Comparison of ENCODE assay signal across 8 cellular contexts in genomic region chr19:2034729-2035589, GRCh38. TPM values are rescaled to one million over a fixed set of nuclear protein-coding genes. Genes with fewer than 3 reads are reported as not detected.
DNase-seq lines count a peak whose midpoint lies in the region.

No MANE protein-coding gene starts in this region.

- no peaks in the 10 kb centered on the region for H3K27me3 Mint-ChIP-seq in activated T-helper 1 cell treated with anti-CD3 and anti-CD28 coated beads, Interleukin-12 subunit alpha, Interleukin-12 subunit beta, Interleukin-2, Interleukin-4 antibody, amounts not matched to agents 30 ng/mL and 10 ng/mL and 1 ng/mL, durations not matched to agents 14 hours and 24 hours and 36 hours (ENCODE audit: insufficient read depth)

- H3K4me1 Mint-ChIP-seq in activated T-helper 1 cell treated with anti-CD3 and anti-CD28 coated beads, Interleukin-12 subunit alpha, Interleukin-12 subunit beta, Interleukin-2, Interleukin-4 antibody, amounts not matched to agents 30 ng/mL and 10 ng/mL and 1 ng/mL, durations not matched to agents 14 hours and 24 hours and 36 hours (ENCODE audit: low read depth) = peaks cover 24% of the 10 kb centered on the region

- H3K27ac Mint-ChIP-seq in activated T-helper 1 cell treated with anti-CD3 and anti-CD28 coated beads, Interleukin-12 subunit alpha, Interleukin-12 subunit beta, Interleukin-2, Interleukin-4 antibody, amounts not matched to agents 30 ng/mL and 10 ng/mL and 1 ng/mL, durations not matched to agents 14 hours and 24 hours and 36 hours = peak overlapping the region; percentile 68

- intact Hi-C loops in activated T-helper 1 cell treated with anti-CD3 and anti-CD28 coated beads, Interleukin-12 subunit alpha, Interleukin-12 subunit beta, Interleukin-2, Interleukin-4 antibody, amounts not matched to agents 30 ng/mL and 10 ng/mL and 1 ng/mL, durations not matched to agents 14 hours and 24 hours and 36 hours (cut with micrococcal nuclease) = loop anchor here (1.0 kb wide), 1 partner anchor 16 kb away; no protein-coding TSS in a partner anchor

- no peak overlapping the region for H3K4me3 Mint-ChIP-seq in activated T-helper 1 cell treated with anti-CD3 and anti-CD28 coated beads, Interleukin-12 subunit alpha, Interleukin-12 subunit beta, Interleukin-2, Interleukin-4 antibody, amounts not matched to agents 30 ng/mL and 10 ng/mL and 1 ng/mL, durations not matched to agents 14 hours and 24 hours and 36 hours

- peaks cover 9% of the 10 kb centered on the region for H3K36me3 Mint-ChIP-seq in activated T-helper 1 cell treated with anti-CD3 and anti-CD28 coated beads, Interleukin-12 subunit alpha, Interleukin-12 subunit beta, Interleukin-2, Interleukin-4 antibody, amounts not matched to agents 30 ng/mL and 10 ng/mL and 1 ng/mL, durations not matched to agents 14 hours and 24 hours and 36 hours (ENCODE audit: low read depth)

- DNase-seq in D341Med (ENCODE audit: low spot score) (peak; percentile 73), NCI-H774 (lab: John Stamatoyannopoulos, UW) (peak; percentile 54), kidney tubule cell (ENCODE audit: low spot score) (peak; percentile 17), DMS153 (lab: John Stamatoyannopoulos, UW) (no peak), Ammon's horn (ENCODE audit: low spot score) (no peak), GM19240 (ENCODE audit: insufficient read length, low spot score) (no peak)
- DNase-seq in activated T-helper 1 cell treated with anti-CD3 and anti-CD28 coated beads, Interleukin-12 subunit alpha, Interleukin-12 subunit beta, Interleukin-2, Interleukin-4 antibody, amounts not matched to agents 30 ng/mL and 10 ng/mL and 1 ng/mL, durations not matched to agents 14 hours and 24 hours and 36 hours (ENCODE audit: low spot score) = peak; percentile 56
- DNase-seq in stimulated activated naive CD4-positive, alpha-beta T cell (lab: John Stamatoyannopoulos, UW) = peak; percentile 38 to 81 (median 66)

- H3K9me3 Mint-ChIP-seq in activated T-helper 1 cell treated with anti-CD3 and anti-CD28 coated beads, Interleukin-12 subunit alpha, Interleukin-12 subunit beta, Interleukin-2, Interleukin-4 antibody, amounts not matched to agents 30 ng/mL and 10 ng/mL and 1 ng/mL, durations not matched to agents 14 hours and 24 hours and 36 hours = no peaks in the 10 kb centered on the region

RNA-seq across cellular contexts. Expression of gene MKNK2, which starts 16.1 kb away (rescaled TPM):
- 150 and 166 TPM in 2 replicates for total RNA-seq in activated T-helper 1 cell treated with anti-CD3 and anti-CD28 coated beads, Interleukin-12 subunit alpha, Interleukin-12 subunit beta, Interleukin-2, Interleukin-4 antibody, amounts not matched to agents 30 ng/mL and 10 ng/mL and 1 ng/mL, durations not matched to agents 14 hours and 24 hours and 36 hours

RNA-seq across cellular contexts. Expression of gene BTBD2, which starts 19.4 kb away (rescaled TPM):
- 27.5 and 27.7 TPM in 2 replicates for total RNA-seq in activated T-helper 1 cell treated with anti-CD3 and anti-CD28 coated beads, Interleukin-12 subunit alpha, Interleukin-12 subunit beta, Interleukin-2, Interleukin-4 antibody, amounts not matched to agents 30 ng/mL and 10 ng/mL and 1 ng/mL, durations not matched to agents 14 hours and 24 hours and 36 hours

Comparison
In these comparisons a context has a peak if more than half of its experiments do, and no peak if none do; other contexts are left out.
1. DNase-seq: peak in D341Med (single experiment), NCI-H774 (single experiment), activated T-helper 1 cell treated with anti-CD3 and anti-CD28 coated beads, Interleukin-12 subunit alpha, Interleukin-12 subunit beta, Interleukin-2, Interleukin-4 antibody, amounts not matched to agents 30 ng/mL and 10 ng/mL and 1 ng/mL, durations not matched to agents 14 hours and 24 hours and 36 hours (single experiment), kidney tubule cell (single experiment) and stimulated activated naive CD4-positive, alpha-beta T cell (6 of 6); none in DMS153 (single experiment), Ammon's horn (single experiment) and GM19240 (single experiment).